ENCODE assay signal across 9 cellular contexts in genomic region chr19:35715355-35715809, GRCh38. TPM values are rescaled to one million over a fixed set of nuclear protein-coding genes. Genes with fewer than 3 reads are reported as not detected.
DNase-seq lines count a peak whose midpoint lies in the region; ATAC-seq and TF ChIP-seq lines count a peak whose summit lies in the region.
"Had no signal": no experiment of that assay in that cellular context is flagged by ENCODE, and none has a peak within 500 bp of the region (broad histone marks: within the 10 kb centered on the region; RNA-seq: fewer than 3 reads in every experiment).

No MANE protein-coding gene starts in this region.

- H3K9me3 ChIP-seq in right cardiac atrium (ENCODE audit: control insufficient read depth, low read length) (no peaks in the 10 kb centered on the region), heart right ventricle (no peaks in the 10 kb centered on the region), vagina (no peaks in the 10 kb centered on the region), aorta (ENCODE audit: control insufficient read depth, low read length) (no peaks in the 10 kb centered on the region)

- no peak for TF ChIP-seq POLR2A in vagina (IDR thresholded peaks at IDR 0.05)

- 78% methylated on average over 7 of the region's 7 CpGs for WGBS in right cardiac atrium
- 82 to 84% methylated on average over 7 of the region's 7 CpGs for WGBS in heart right ventricle, 2 donors
- 81% methylated on average over 7 of the region's 7 CpGs for WGBS in aorta, 2 donors

- intact Hi-C loops in right cardiac atrium (cut with DNase I) (no loop called here), heart right ventricle (cut with DNase I) (loop anchor here in 7 of 10 donors (1.0 to 10.0 kb wide), 7 partner anchors 21 to 203 kb away; partner anchors contain the start of genes TMEM147 (in 4 of the 7) and DMKN (in 1 of the 7)), vagina (cut with DNase I) (loop anchor here (5.0 to 10.0 kb wide), 2 partner anchors 168 to 219 kb away; partner anchors contain the start of genes LRFN3 and TMEM147), aorta (cut with DNase I) (loop anchor here in 1 of 2 donors (5.0 kb wide), 1 partner anchor 168 kb away; the partner anchor contains the start of gene TMEM147)

- H3K36me3 ChIP-seq in heart right ventricle (peaks cover 0 to 10% (median 0%) of the 10 kb centered on the region in 9 donors), vagina (peaks cover 0 to 5% of the 10 kb centered on the region in 2 donors), aorta (ENCODE audit: control insufficient read depth in 1 of 2, insufficient read depth in 2 of 2, low read length in 1 of 2) (no peaks in the 10 kb centered on the region)

- peak overlapping the region; percentile 92 for H3K4me3 Mint-ChIP-seq in activated CD4-positive, alpha-beta memory T cell treated with anti-CD3 and anti-CD28 coated beads, Interleukin-2, amount 10 ng/mL, durations not matched to agents 7 days and 5 days
- H3K4me3 Mint-ChIP-seq in memory B cell: peak overlapping the region; percentile 92

- ATAC-seq in right cardiac atrium: no peak
- no peak for ATAC-seq in heart right ventricle
- ATAC-seq in memory B cell (ENCODE audit: low read depth): no peak
- ATAC-seq in HG02610 (IDR thresholded peaks at IDR 0.05; ENCODE audit: unreplicated experiment): no peak
- no peak for ATAC-seq in HG02884 (IDR thresholded peaks at IDR 0.05; ENCODE audit: unreplicated experiment)
- ATAC-seq in aorta (ENCODE audit: low FRiP score): no peak
- ATAC-seq: left ventricle myocardium superior had no signal

- TF ChIP-seq CTCF in heart right ventricle (IDR thresholded peaks at IDR 0.05): no peak
- no peak for TF ChIP-seq CTCF in vagina (IDR thresholded peaks at IDR 0.05)

- H3K27ac ChIP-seq in right cardiac atrium (ENCODE audit: low read length): no peak overlapping the region
- peak overlapping the region in 5 of 10 donors; percentile 78 to 95 (median 92) for H3K27ac ChIP-seq in heart right ventricle
- peak overlapping the region; percentile 85 for H3K27ac ChIP-seq in vagina
- no peak overlapping the region for H3K27ac ChIP-seq in aorta (ENCODE audit: low read depth in 1 of 2, low read length in 2 of 2)

- H3K27ac Mint-ChIP-seq in activated CD4-positive, alpha-beta memory T cell treated with anti-CD3 and anti-CD28 coated beads, Interleukin-2, amount 10 ng/mL, durations not matched to agents 7 days and 5 days: peak overlapping the region; percentile 99
- H3K27ac Mint-ChIP-seq in memory B cell: peak overlapping the region; percentile 94

- H3K9me3 Mint-ChIP-seq in activated CD4-positive, alpha-beta memory T cell treated with anti-CD3 and anti-CD28 coated beads, Interleukin-2, amount 10 ng/mL, durations not matched to agents 7 days and 5 days: no peaks in the 10 kb centered on the region
- no peaks in the 10 kb centered on the region for H3K9me3 Mint-ChIP-seq in memory B cell

- H3K4me1 ChIP-seq in right cardiac atrium (ENCODE audit: control insufficient read depth, insufficient read depth, low read length) (peaks cover 3% of the 10 kb centered on the region), heart right ventricle (peaks cover 6 to 34% (median 27%) of the 10 kb centered on the region in 9 donors), vagina (peaks cover 30% of the 10 kb centered on the region), aorta (ENCODE audit: control insufficient read depth in 1 of 2, insufficient read depth in 2 of 2, low read length in 2 of 2) (no peaks in the 10 kb centered on the region)

- POLR2A ChIA-PET in activated CD4-positive, alpha-beta memory T cell treated with anti-CD3 and anti-CD28 coated beads, Interleukin-2, amount 10 ng/mL, durations not matched to agents 7 days and 5 days (lab: Charles Lee): interaction anchor here (0.9 to 6.8 kb wide), 5 partner anchors 12 to 71 kb away, joined by 3 to 160 read pairs (median 46); partner anchors contain the start of genes LIN37, PSENEN, U2AF1L4 and ZBTB32

- H3K4me1 Mint-ChIP-seq in activated CD4-positive, alpha-beta memory T cell treated with anti-CD3 and anti-CD28 coated beads, Interleukin-2, amount 10 ng/mL, durations not matched to agents 7 days and 5 days: peaks cover 69% of the 10 kb centered on the region
- peaks cover 50% of the 10 kb centered on the region for H3K4me1 Mint-ChIP-seq in memory B cell

- CTCF ChIA-PET in activated CD4-positive, alpha-beta memory T cell treated with anti-CD3 and anti-CD28 coated beads, Interleukin-2, amount 10 ng/mL, durations not matched to agents 7 days and 5 days (lab: Charles Lee): interaction anchor here (1.0 to 10.3 kb wide), 6 partner anchors 13 to 104 kb away, joined by 3 to 131 read pairs (median 5); partner anchors contain the start of genes PSENEN and U2AF1L4

- H3K27me3 ChIP-seq in right cardiac atrium (ENCODE audit: control insufficient read depth, insufficient read depth) (no peaks in the 10 kb centered on the region), heart right ventricle (no peaks in the 10 kb centered on the region), vagina (no peaks in the 10 kb centered on the region), aorta (ENCODE audit: control insufficient read depth in 1 of 2, insufficient read depth in 2 of 2, low read length in 1 of 2) (no peaks in the 10 kb centered on the region)

- no peaks in the 10 kb centered on the region for H3K27me3 Mint-ChIP-seq in activated CD4-positive, alpha-beta memory T cell treated with anti-CD3 and anti-CD28 coated beads, Interleukin-2, amount 10 ng/mL, durations not matched to agents 7 days and 5 days
- H3K27me3 Mint-ChIP-seq in memory B cell: no peaks in the 10 kb centered on the region

- DNase-seq in right cardiac atrium (peak in 2 of 3 donors; percentile 21 to 52), heart right ventricle (no peak), memory B cell (ENCODE audit: low spot score in 2 of 2) (no peak), vagina (ENCODE audit: extremely low spot score in 2 of 2) (no peak), aorta (no peak)
- DNase-seq in activated CD4-positive, alpha-beta memory T cell treated with anti-CD3 and anti-CD28 coated beads, Interleukin-2, amount 10 ng/mL, durations not matched to agents 7 days and 5 days: no peak
- DNase-seq: left ventricle myocardium superior had no signal

- no peak overlapping the region for H3K4me3 ChIP-seq in right cardiac atrium (ENCODE audit: low read length)
- H3K4me3 ChIP-seq in heart right ventricle: peak overlapping the region in 3 of 10 donors; percentile 75 to 98 (median 96)
- H3K4me3 ChIP-seq in vagina: peak overlapping the region in 1 of 2 donors; percentile 67
- H3K4me3 ChIP-seq in aorta (ENCODE audit: low read length in 2 of 2): no peak overlapping the region

- H3K36me3 Mint-ChIP-seq in activated CD4-positive, alpha-beta memory T cell treated with anti-CD3 and anti-CD28 coated beads, Interleukin-2, amount 10 ng/mL, durations not matched to agents 7 days and 5 days (ENCODE audit: low read depth): peaks cover 39% of the 10 kb centered on the region
- H3K36me3 Mint-ChIP-seq in memory B cell: peaks cover 4% of the 10 kb centered on the region

RNA-seq across cellular contexts. Expression of gene KMT2B, which starts 2.4 kb away (rescaled TPM):
- total RNA-seq in right cardiac atrium (10 to 100 TPM; 14.7 to 19.1 (median 17.8) TPM), heart right ventricle (10 to 100 TPM; 10.8 to 19.2 (median 14.6) TPM), vagina (16.0 TPM), aorta (10 to 100 TPM; 33.6 to 37.9 TPM)
- polyA plus RNA-seq in right cardiac atrium (13.8 TPM), heart right ventricle (10 to 100 TPM; 15.0 to 28.7 TPM), aorta (10 to 100 TPM in 1 of 2 donors, 1 to 10 TPM in 1; 6.4 to 43.3 TPM)
- total RNA-seq in activated CD4-positive, alpha-beta memory T cell treated with anti-CD3 and anti-CD28 coated beads, Interleukin-2, amount 10 ng/mL, durations not matched to agents 7 days and 5 days: 10 to 100 TPM; 57.3 to 57.5 TPM

RNA-seq across cellular contexts. Expression of gene ZBTB32, which starts 11.0 kb away (rescaled TPM):
- total RNA-seq in right cardiac atrium (not detected), heart right ventricle (under 1 TPM in 1 of 10 donors, not detected in 9; 0.12 TPM), vagina (not detected), aorta (under 1 TPM in 1 of 2 donors, not detected in 1; 0.19 TPM)
- polyA plus RNA-seq in right cardiac atrium (not detected), heart right ventricle (under 1 TPM in 1 of 2 donors, not detected in 1; 0.03 TPM), aorta (not detected)
- 10 to 100 TPM; 94.8 to 96.2 TPM for total RNA-seq in activated CD4-positive, alpha-beta memory T cell treated with anti-CD3 and anti-CD28 coated beads, Interleukin-2, amount 10 ng/mL, durations not matched to agents 7 days and 5 days
- total RNA-seq: left ventricle myocardium superior had no signal

RNA-seq across cellular contexts. Expression of gene IGFLR1, which starts 26.9 kb away (rescaled TPM):
- total RNA-seq in right cardiac atrium (1 to 10 TPM; 1.8 to 6.3 (median 4.4) TPM), heart right ventricle (10 to 100 TPM in 1 of 10 donors, 1 to 10 TPM in 9; 1.1 to 17.1 (median 2.3) TPM), vagina (7.4 TPM), aorta (10 to 100 TPM in 1 of 2 donors, 1 to 10 TPM in 1; 8.1 to 14.9 TPM)
- polyA plus RNA-seq in right cardiac atrium (4.7 TPM), heart right ventricle (10 to 100 TPM in 1 of 2 donors, 1 to 10 TPM in 1; 6.6 to 13.3 TPM), aorta (10 to 100 TPM in 1 of 2 donors, 1 to 10 TPM in 1; 5.1 to 10.9 TPM)
- 10 to 100 TPM; 78.9 to 90.5 TPM for total RNA-seq in activated CD4-positive, alpha-beta memory T cell treated with anti-CD3 and anti-CD28 coated beads, Interleukin-2, amount 10 ng/mL, durations not matched to agents 7 days and 5 days

RNA-seq across cellular contexts. Expression of gene U2AF1L4, which starts 29.8 kb away (rescaled TPM):
- total RNA-seq in right cardiac atrium (10 to 100 TPM; 19.6 to 31.3 (median 22.8) TPM), heart right ventricle (10 to 100 TPM; 17.4 to 35.1 (median 20.3) TPM), vagina (6.6 TPM), aorta (10 to 100 TPM; 14.8 to 22.0 TPM)
- polyA plus RNA-seq in right cardiac atrium (32.3 TPM), heart right ventricle (10 to 100 TPM; 11.5 to 57.7 TPM), aorta (10 to 100 TPM; 24.7 to 70.4 TPM)
- 10 to 100 TPM; 35.5 to 36.2 TPM for total RNA-seq in activated CD4-positive, alpha-beta memory T cell treated with anti-CD3 and anti-CD28 coated beads, Interleukin-2, amount 10 ng/mL, durations not matched to agents 7 days and 5 days

RNA-seq across cellular contexts. Expression of gene PSENEN, which starts 30.1 kb away (rescaled TPM):
- total RNA-seq in right cardiac atrium: 10 to 100 TPM; 40.0 to 50.4 (median 43.8) TPM
- 69.7 TPM for polyA plus RNA-seq in right cardiac atrium
- 10 to 100 TPM; 34.8 to 70.7 (median 44.9) TPM for total RNA-seq in heart right ventricle
- 100 to 1,000 TPM in 1 of 2 donors, 10 to 100 TPM in 1; 69.3 to 149 TPM for polyA plus RNA-seq in heart right ventricle
- 10 to 100 TPM; 48.1 to 51.3 TPM for total RNA-seq in activated CD4-positive, alpha-beta memory T cell treated with anti-CD3 and anti-CD28 coated beads, Interleukin-2, amount 10 ng/mL, durations not matched to agents 7 days and 5 days
- 28.2 TPM for total RNA-seq in vagina
- 10 to 100 TPM; 32.9 to 37.0 TPM for total RNA-seq in aorta
- polyA plus RNA-seq in aorta: 10 to 100 TPM; 32.4 to 59.2 TPM

Comparison
In these comparisons a context has a peak if more than half of its experiments do, and no peak if none do; other contexts are left out.
1. DNase-seq: peak in right cardiac atrium (2 of 3); none in heart right ventricle (0 of 2), activated CD4-positive, alpha-beta memory T cell treated with anti-CD3 and anti-CD28 coated beads, Interleukin-2, amount 10 ng/mL, durations not matched to agents 7 days and 5 days (single experiment), memory B cell (0 of 2), vagina (0 of 2) and aorta (0 of 2).
2. intact Hi-C loops: an anchor here in heart right ventricle (1.0 to 10.0 kb wide) and vagina (5.0 to 10.0 kb wide); none called in right cardiac atrium.
3. RNA of gene ZBTB32, which starts 11.0 kb away (total RNA-seq): 94.8 to 96.2 TPM in activated CD4-positive, alpha-beta memory T cell treated with anti-CD3 and anti-CD28 coated beads, Interleukin-2, amount 10 ng/mL, durations not matched to agents 7 days and 5 days; 0.19 TPM in aorta, not detected in right cardiac atrium, 0.12 TPM in heart right ventricle and not detected in vagina (single experiment); every median in the first group is over 10 times any median in the second.